In the genomic region with DNA sequence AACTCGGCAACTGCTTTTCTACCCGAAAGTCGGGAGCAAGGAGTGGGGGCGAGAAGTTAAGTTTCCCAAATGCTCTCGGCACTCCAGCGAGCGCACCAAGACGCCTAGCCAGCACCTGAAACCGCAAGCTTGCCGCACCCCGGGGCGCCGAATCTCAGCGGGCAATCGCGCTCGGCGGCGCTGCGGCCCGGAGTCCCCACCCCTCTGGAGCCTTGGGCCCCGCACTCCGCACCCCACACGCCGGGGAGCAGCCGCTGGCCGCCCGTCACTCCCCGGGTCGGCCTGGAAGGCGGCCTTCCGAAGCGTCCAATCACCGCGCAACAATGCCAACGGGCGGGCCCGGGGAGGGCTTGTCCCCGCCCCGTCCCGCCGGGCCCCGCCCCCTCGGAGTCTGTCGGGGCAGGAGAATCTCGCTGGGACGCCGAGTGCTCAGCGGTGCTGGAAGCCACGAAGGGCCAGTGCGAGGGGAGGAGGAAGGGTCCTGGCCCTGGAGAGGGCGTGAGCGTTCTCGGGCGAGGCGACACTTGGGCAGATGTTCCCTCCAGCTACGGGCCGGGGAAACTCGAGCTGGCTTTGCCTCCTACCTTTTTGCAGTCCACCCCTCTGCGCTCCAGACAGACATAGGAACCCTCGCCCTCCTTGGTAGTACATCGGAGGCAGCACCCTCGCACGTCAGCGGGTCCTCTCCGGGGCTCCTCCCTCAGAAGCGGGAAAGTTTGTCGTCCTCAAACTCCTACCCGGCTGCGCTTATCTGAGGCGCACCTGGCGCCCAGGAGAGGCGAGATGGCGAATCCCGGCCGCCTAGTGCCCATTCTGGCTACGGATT, we compare ENCODE assay signal across 8 cellular contexts. TPM values are rescaled to one million over a fixed set of nuclear protein-coding genes. Genes with fewer than 3 reads are reported as not detected.
A peak's percentile ranks its signal among the peaks of the same experiment; 100 is the strongest.
DNase-seq lines count a peak whose midpoint lies in the region; ATAC-seq and TF ChIP-seq lines count a peak whose summit lies in the region.

No MANE protein-coding gene starts in this region.

- no peak overlapping the region for H3K27ac ChIP-seq in liver (ENCODE audit: low read depth in 1 of 2, low read length in 2 of 2)

- no peak overlapping the region for H3K9ac ChIP-seq in liver (ENCODE audit: low read depth in 1 of 2, low read length in 2 of 2)

- no peak for TF ChIP-seq RAD21 in liver (IDR thresholded peaks at IDR 0.05)

- peak overlapping the region; percentile 67 to 90 (median 69) for H3K4me3 ChIP-seq in liver (ENCODE audit: low read depth in 1 of 3, low read length in 3 of 3)

- no peaks in the 10 kb centered on the region for H3K36me3 ChIP-seq in liver (ENCODE audit: control insufficient read depth in 4 of 4, insufficient read depth in 3 of 4, low read depth in 1 of 4, low read length in 3 of 4)

- peak; percentile 93 for ATAC-seq in GM19025 (IDR thresholded peaks at IDR 0.05; ENCODE audit: low read depth, unreplicated experiment)
- peak; percentile 92 for ATAC-seq in HG03175 (IDR thresholded peaks at IDR 0.05; ENCODE audit: unreplicated experiment)

- DNase-seq in AG08395 (ENCODE audit: low spot score) (peak; percentile 97), NCI-H345 treated with DMSO at 0.1 percent for 48 hours (lab: John Stamatoyannopoulos, UW; ENCODE audit: unreplicated experiment) (peak; percentile 89), dermis microvascular lymphatic vessel endothelial cell (ENCODE audit: low read depth in 2 of 2) (peak; percentile 51 to 86)
- DNase-seq in activated CD4-positive, alpha-beta T cell treated with anti-CD3 and anti-CD28 coated beads, Interleukin-2, amount 50 U/mL, for 24 hours (ENCODE audit: low read depth in 1 of 2, low spot score in 1 of 2) = peak; percentile 39 to 63
- peak; percentile 76 for DNase-seq in stimulated activated CD4-positive, alpha-beta T cell treated with anti-CD3 and anti-CD28 coated beads, Interleukin-1b, Interleukin-23, amount 100 ng/mL, for 48 hours

- TF ChIP-seq CTCF in liver (IDR thresholded peaks at IDR 0.05; ENCODE audit: low read depth, low read length, missing input control) = no peak

- H3K4me1 ChIP-seq in liver (ENCODE audit: control insufficient read depth in 4 of 4, insufficient read depth in 4 of 4, low read length in 3 of 4) = peaks cover 14 to 26% (median 14%) of the 10 kb centered on the region in 4 donors

- no peaks in the 10 kb centered on the region for H3K9me3 ChIP-seq in liver (ENCODE audit: control insufficient read depth in 4 of 4, low read length in 3 of 4)

- 1% methylated on average over 77 of the region's 77 CpGs for WGBS in liver

- peaks cover 0 to 17% (median 8%) of the 10 kb centered on the region in 4 donors for H3K27me3 ChIP-seq in liver (ENCODE audit: control insufficient read depth in 4 of 4, insufficient read depth in 4 of 4, low read length in 3 of 4)

TF ChIP-seq in liver, 16 proteins besides CTCF, POLR2A, EP300 and RAD21:
- TF ChIP-seq HNF4G (IDR thresholded peaks at IDR 0.05) = no peak
- peak; percentile 37 for TF ChIP-seq SP1 (IDR thresholded peaks at IDR 0.05)
- no peak for TF ChIP-seq EGR1 (IDR thresholded peaks at IDR 0.05; ENCODE audit: low read depth in 2 of 2)

RNA-seq across cellular contexts. Expression of gene ZBTB7C, which starts 1.1 kb away (rescaled TPM):
- total RNA-seq in dermis microvascular lymphatic vessel endothelial cell (under 0.01 TPM in 2 replicates), liver (1 to 10 TPM in 1 of 2 donors, under 1 TPM in 1; 0.19 to 1.1 TPM)
- polyA plus RNA-seq in liver = under 1 TPM; 0.22 to 0.67 TPM
